In genomic region chr19:32674959-32675719, GRCh38 we compare ENCODE assay signal across 1 cellular context.
TF ChIP-seq lines count a peak whose summit lies in the region.

Gene ANKRD27 (minus strand): TSS chr19:32675180. CDS start chr19:32659015, 16,165 bp downstream.

TF ChIP-seq in A549, 52 proteins besides CTCF, POLR2A, EP300 and RAD21 (continued from another document):
- TF ChIP-seq HMGXB4 (CRISPR knock-in tag; IDR thresholded peaks at IDR 0.05; ENCODE audit: borderline replicate concordance) (no peak), CEBPB (IDR thresholded peaks at IDR 0.05) (no peak), HOXB5 (CRISPR knock-in tag; IDR thresholded peaks at IDR 0.05) (peak; percentile 62; the same call in 1 of the 2 replicates), JUN (IDR thresholded peaks at IDR 0.05) (peak in 1 of 2 experiments; percentile 81; a peak in 3 of 5 replicates), NPAS2 (CRISPR knock-in tag; IDR thresholded peaks at IDR 0.05; ENCODE audit: borderline replicate concordance) (no peak), RFX5 (IDR thresholded peaks at IDR 0.05) (peak; percentile 60; the same call in 1 of the 2 replicates), BHLHE40 (IDR thresholded peaks at IDR 0.05; ENCODE audit: low read depth, low read length) (peak; percentile 64), TP53 (CRISPR knock-in tag; IDR thresholded peaks at IDR 0.05) (peak; percentile 17; the same call in 1 of the 2 replicates), HEYL (CRISPR knock-in tag; IDR thresholded peaks at IDR 0.05) (no peak), BCL3 (IDR thresholded peaks at IDR 0.05) (0 out of 3 replicates have a peak, but pooled peaks have one; percentile 57), CHD4 (IDR thresholded peaks at IDR 0.05; ENCODE audit: borderline replicate concordance) (no peak), E2F6 (IDR thresholded peaks at IDR 0.05; ENCODE audit: borderline replicate concordance, low read depth) (0 out of 2 replicates have a peak, but pooled peaks have one; percentile 55)
